Comparison of ENCODE assay signal across 23 cellular contexts in genomic region chr20:44295995-44296394, GRCh38. TPM values are rescaled to one million over a fixed set of nuclear protein-coding genes. Genes with fewer than 3 reads are reported as not detected.
DNase-seq lines count a peak whose midpoint lies in the region; ATAC-seq and TF ChIP-seq lines count a peak whose summit lies in the region.
"Had no signal": no experiment of that assay in that cellular context is flagged by ENCODE, and none has a peak within 500 bp of the region (broad histone marks: within the 10 kb centered on the region; RNA-seq: fewer than 3 reads in every experiment).

No MANE protein-coding gene starts in this region.

- intact Hi-C loops in sigmoid colon (cut with DNase I), result no loop called here

- TF ChIP-seq CTCF in WTC11 (IDR thresholded peaks at IDR 0.05) (no peak), sigmoid colon (IDR thresholded peaks at IDR 0.05) (no peak)

- H3K27me3 ChIP-seq in sigmoid colon, result no peaks in the 10 kb centered on the region

- H3K27ac ChIP-seq in sigmoid colon, result no peak overlapping the region
- H3K27ac ChIP-seq: C4-2B had no signal

- H3K27me3 Mint-ChIP-seq in activated naive CD4-positive, alpha-beta T cell treated with anti-CD3 and anti-CD28 coated beads, Interleukin-2, amount 10 ng/mL, durations not matched to agents 7 days and 5 days, result no peaks in the 10 kb centered on the region
- H3K27me3 Mint-ChIP-seq in WTC11 (ENCODE audit: low read depth), result no peaks in the 10 kb centered on the region; the same call in 1 of the 2 replicates
- no peaks in the 10 kb centered on the region for H3K27me3 Mint-ChIP-seq in T-cell
- H3K27me3 Mint-ChIP-seq: activated CD4-positive, alpha-beta T cell treated with anti-CD3 and anti-CD28 coated beads for 36 hours had no signal

- H3K9me3 Mint-ChIP-seq in activated naive CD4-positive, alpha-beta T cell treated with anti-CD3 and anti-CD28 coated beads, Interleukin-2, amount 10 ng/mL, durations not matched to agents 7 days and 5 days, result no peaks in the 10 kb centered on the region
- 0 out of 2 replicates have a peak, but pooled peaks cover 3% of the 10 kb centered on the region for H3K9me3 Mint-ChIP-seq in WTC11
- no peaks in the 10 kb centered on the region for H3K9me3 Mint-ChIP-seq in T-cell

- H3K4me1 Mint-ChIP-seq in activated naive CD4-positive, alpha-beta T cell treated with anti-CD3 and anti-CD28 coated beads, Interleukin-2, amount 10 ng/mL, durations not matched to agents 7 days and 5 days, result no peaks in the 10 kb centered on the region
- H3K4me1 Mint-ChIP-seq in WTC11, result peaks cover 3% of the 10 kb centered on the region
- peaks cover 0 to 7% (median 4%) of the 10 kb centered on the region in 3 donors for H3K4me1 Mint-ChIP-seq in T-cell

- no peak overlapping the region for H3K4me3 ChIP-seq in sigmoid colon

- H3K9me3 ChIP-seq in sigmoid colon, result no peaks in the 10 kb centered on the region

- TF ChIP-seq EP300 in sigmoid colon (IDR thresholded peaks at IDR 0.05), result no peak

- POLR2A ChIA-PET in WTC11 (lab: Charles Lee) (interaction anchor here (0.5 to 0.7 kb wide), 2 partner anchors 15 to 39 kb away, joined by 3 to 4 read pairs; partner anchors contain the start of gene FITM2), T-cell (lab: Charles Lee) (no interaction called here)

- peak overlapping the region; percentile 75 for H3K27ac Mint-ChIP-seq in activated naive CD4-positive, alpha-beta T cell treated with anti-CD3 and anti-CD28 coated beads, Interleukin-2, amount 10 ng/mL, durations not matched to agents 7 days and 5 days
- no peak overlapping the region for H3K27ac Mint-ChIP-seq in WTC11
- no peak overlapping the region for H3K27ac Mint-ChIP-seq in T-cell
- H3K27ac Mint-ChIP-seq: activated CD4-positive, alpha-beta T cell treated with anti-CD3 and anti-CD28 coated beads for 36 hours; endodermal cell had no signal

- no peaks in the 10 kb centered on the region for H3K36me3 ChIP-seq in sigmoid colon

- TF ChIP-seq POLR2A in sigmoid colon (IDR thresholded peaks at IDR 0.05), result no peak

- ATAC-seq in WTC11 (no peak), GM18498 (IDR thresholded peaks at IDR 0.05; ENCODE audit: unreplicated experiment) (no peak), T-cell (replicated peaks in 1 of 4) (no peak)
- ATAC-seq: activated CD4-positive, alpha-beta T cell treated with anti-CD3 and anti-CD28 coated beads for 36 hours; HepG2 had no signal

- 53 to 70% methylated on average over 7 of the region's 7 CpGs for WGBS in sigmoid colon, 2 donors

- CTCF ChIA-PET in activated naive CD4-positive, alpha-beta T cell treated with anti-CD3 and anti-CD28 coated beads, Interleukin-2, amount 10 ng/mL, durations not matched to agents 7 days and 5 days (lab: Charles Lee), result no interaction called here
- CTCF ChIA-PET in WTC11 (lab: Charles Lee) (interaction anchor here (2.4 kb wide), 1 partner anchor 15 kb away, joined by 6 read pairs; the partner anchor contains the start of gene FITM2), T-cell (lab: Charles Lee) (no interaction called here)

- H3K36me3 Mint-ChIP-seq in activated naive CD4-positive, alpha-beta T cell treated with anti-CD3 and anti-CD28 coated beads, Interleukin-2, amount 10 ng/mL, durations not matched to agents 7 days and 5 days, result no peaks in the 10 kb centered on the region
- H3K36me3 Mint-ChIP-seq in WTC11 (no peaks in the 10 kb centered on the region), T-cell (peaks cover 12% of the 10 kb centered on the region)

- no peak for DNase-seq in activated naive CD4-positive, alpha-beta T cell treated with anti-CD3 and anti-CD28 coated beads, Interleukin-2, amount 10 ng/mL, durations not matched to agents 7 days and 5 days
- no peak for DNase-seq in activated naive CD4-positive, alpha-beta T cell (lab: John Stamatoyannopoulos, UW)
- DNase-seq in NCI-H2107 (lab: John Stamatoyannopoulos, UW) (peak; percentile 8), WTC11 (ENCODE audit: low spot score) (peak; percentile 31), sigmoid colon (peak; percentile 37), putamen (ENCODE audit: low spot score) (no peak), T-cell (no peak)
- DNase-seq: activated CD4-positive, alpha-beta T cell treated with anti-CD3 and anti-CD28 coated beads for 36 hours; activated effector memory CD4-positive, alpha-beta T cell treated with anti-CD3 and anti-CD28 coated beads, Interleukin-2, amount 50 U/mL, for 16 hours; anterior cingulate cortex; endodermal cell; islet precursor cell; midbrain; NCI-H226; stimulated activated naive CD4-positive, alpha-beta T cell treated with Interleukin-2 at 50 U/mL for 16 hours; T1000 had no signal

- H3K4me1 ChIP-seq in sigmoid colon, result peaks cover 0 to 3% (median 0%) of the 10 kb centered on the region in 4 donors

- no peak overlapping the region for H3K4me3 Mint-ChIP-seq in activated naive CD4-positive, alpha-beta T cell treated with anti-CD3 and anti-CD28 coated beads, Interleukin-2, amount 10 ng/mL, durations not matched to agents 7 days and 5 days
- H3K4me3 Mint-ChIP-seq in WTC11 (no peak overlapping the region), T-cell (no peak overlapping the region)
- H3K4me3 Mint-ChIP-seq: activated CD4-positive, alpha-beta T cell treated with anti-CD3 and anti-CD28 coated beads for 36 hours; endodermal cell had no signal

TF ChIP-seq in WTC11, 78 proteins besides CTCF, POLR2A, EP300 and RAD21:
- no peak for TF ChIP-seq ZNF317 (CRISPR knock-in tag; IDR thresholded peaks at IDR 0.05; ENCODE audit: borderline replicate concordance, low read depth)
- TF ChIP-seq, protein P1, sequence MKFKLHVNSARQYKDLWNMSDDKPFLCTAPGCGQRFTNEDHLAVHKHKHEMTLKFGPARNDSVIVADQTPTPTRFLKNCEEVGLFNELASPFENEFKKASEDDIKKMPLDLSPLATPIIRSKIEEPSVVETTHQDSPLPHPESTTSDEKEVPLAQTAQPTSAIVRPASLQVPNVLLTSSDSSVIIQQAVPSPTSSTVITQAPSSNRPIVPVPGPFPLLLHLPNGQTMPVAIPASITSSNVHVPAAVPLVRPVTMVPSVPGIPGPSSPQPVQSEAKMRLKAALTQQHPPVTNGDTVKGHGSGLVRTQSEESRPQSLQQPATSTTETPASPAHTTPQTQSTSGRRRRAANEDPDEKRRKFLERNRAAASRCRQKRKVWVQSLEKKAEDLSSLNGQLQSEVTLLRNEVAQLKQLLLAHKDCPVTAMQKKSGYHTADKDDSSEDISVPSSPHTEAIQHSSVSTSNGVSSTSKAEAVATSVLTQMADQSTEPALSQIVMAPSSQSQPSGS (CRISPR knock-in tag; IDR thresholded peaks at IDR 0.05; ENCODE audit: borderline replicate concordance, low read depth), result no peak

RNA-seq across cellular contexts. Expression of gene FITM2, which starts 15.0 kb away (rescaled TPM):
- total RNA-seq in WTC11 (2021) (2.0 to 2.5 TPM (median 2.4 TPM) in 3 replicates), sigmoid colon (1 to 10 TPM; 6.1 to 9.1 (median 7.4) TPM), T-cell (1 to 10 TPM; 4.5 to 7.4 (median 6.2) TPM)
- 1 to 10 TPM in 2 of 3 donors, under 1 TPM in 1; 0.60 to 6.1 (median 1.4) TPM for polyA plus RNA-seq in sigmoid colon

RNA-seq across cellular contexts. Expression of gene R3HDML, which starts 40.8 kb away (rescaled TPM):
- not detected in 3 replicates for total RNA-seq in WTC11 (2021)
- not detected for total RNA-seq in sigmoid colon
- not detected for polyA plus RNA-seq in sigmoid colon
- total RNA-seq in T-cell, result not detected
- total RNA-seq: activated CD4-positive, alpha-beta T cell treated with anti-CD3 and anti-CD28 coated beads for 36 hours; cerebellum; Daoy; endodermal cell; HepG2; MCF 10A; urinary bladder had no signal
- polyA plus RNA-seq: HepG2, urinary bladder had no signal

RNA-seq across cellular contexts. Expression of gene GDAP1L1, which starts 48.9 kb away (rescaled TPM):
- 7.5 to 10.3 TPM (median 8.8 TPM) in 3 replicates for total RNA-seq in WTC11 (2021)
- 1 to 10 TPM in 2 of 4 donors, under 1 TPM in 1, not detected in 1; 0.36 to 1.4 (median 1.3) TPM for total RNA-seq in sigmoid colon
- under 1 TPM in 2 of 3 donors, not detected in 1; 0.20 to 0.60 TPM for polyA plus RNA-seq in sigmoid colon
- not detected for total RNA-seq in T-cell
- total RNA-seq: HepG2 had no signal

RNA-seq across cellular contexts. Expression of gene HNF4A, which starts 59.5 kb away (rescaled TPM):
- total RNA-seq in WTC11 (2021) (0.15 to 0.37 TPM (median 0.21 TPM) in 3 replicates), sigmoid colon (1 to 10 TPM in 1 of 4 donors, under 1 TPM in 1, not detected in 2; 0.27 to 1.1 TPM), T-cell (under 1 TPM in 3 of 5 donors, not detected in 2; 0.16 to 0.35 (median 0.32) TPM)
- polyA plus RNA-seq in sigmoid colon, result 100 to 1,000 TPM in 2 of 3 donors, 10 to 100 TPM in 1; 52.9 to 124 (median 112) TPM
- total RNA-seq: activated CD4-positive, alpha-beta T cell treated with anti-CD3 and anti-CD28 coated beads for 36 hours; Daoy; MCF 10A; urinary bladder had no signal

Comparison
In these comparisons a context has a peak if more than half of its experiments do, and no peak if none do; other contexts are left out.
1. DNase-seq: peak in NCI-H2107 (single experiment), WTC11 (single experiment) and sigmoid colon (single experiment); none in activated naive CD4-positive, alpha-beta T cell treated with anti-CD3 and anti-CD28 coated beads, Interleukin-2, amount 10 ng/mL, durations not matched to agents 7 days and 5 days (single experiment), activated naive CD4-positive, alpha-beta T cell (0 of 4), putamen (single experiment) and T-cell (0 of 34).